In genomic region chr12:45122776-45123380, GRCh38 we compare ENCODE assay signal across 9 cellular contexts.
DNase-seq lines count a peak whose midpoint lies in the region; ATAC-seq and FAIRE-seq lines count a peak whose summit lies in the region.
"Had no signal": no experiment of that assay in that cellular context is flagged by ENCODE, and none has a peak within 500 bp of the region (broad histone marks: within the 10 kb centered on the region; RNA-seq: fewer than 3 reads in every experiment).

No MANE protein-coding gene starts in this region.

- DNase-seq in D341Med (ENCODE audit: low spot score) (peak; percentile 40), kidney tubule cell (ENCODE audit: low spot score) (peak; percentile 38), UCSD-AML1 (lab: John Stamatoyannopoulos, UW; ENCODE audit: unreplicated experiment) (no peak), NCI-H2029 treated with DMSO at 0.1 percent for 48 hours (lab: John Stamatoyannopoulos, UW) (no peak)
- peak; percentile 19 for DNase-seq in Jurkat, Clone E6-1 (ENCODE audit: low read depth, low spot score)
- DNase-seq in CD8-positive, alpha-beta memory T cell, result no peak

- no peaks in the 10 kb centered on the region for H3K9me3 ChIP-seq in CD8-positive, alpha-beta memory T cell (ENCODE audit: low read length)

- CTCF ChIA-PET in CD8-positive, alpha-beta memory T cell (lab: Charles Lee), result no interaction called here

- peaks cover 6 to 10% of the 10 kb centered on the region in 2 donors for H3K27me3 Mint-ChIP-seq in CD8-positive, alpha-beta memory T cell

- no peaks in the 10 kb centered on the region for H3K9me3 Mint-ChIP-seq in CD8-positive, alpha-beta memory T cell

- POLR2A ChIA-PET in CD8-positive, alpha-beta memory T cell (lab: Charles Lee), result no interaction called here

- no peaks in the 10 kb centered on the region for H3K36me3 Mint-ChIP-seq in CD8-positive, alpha-beta memory T cell

- no peaks in the 10 kb centered on the region for H3K36me3 ChIP-seq in CD8-positive, alpha-beta memory T cell (ENCODE audit: insufficient read depth, low read length)

- no peaks in the 10 kb centered on the region for H3K4me1 Mint-ChIP-seq in CD8-positive, alpha-beta memory T cell

- H3K4me3 Mint-ChIP-seq in CD8-positive, alpha-beta memory T cell, result no peak overlapping the region

- FAIRE-seq in TTC549 (lab: Jason Lieb, UNC), result peak; percentile 93

- H3K27me3 ChIP-seq in CD8-positive, alpha-beta memory T cell (ENCODE audit: insufficient read depth, low read length, poor library complexity, severe bottlenecking), result no peaks in the 10 kb centered on the region

- ATAC-seq in GM19324 (IDR thresholded peaks at IDR 0.05; ENCODE audit: low FRiP score, unreplicated experiment), result no peak

- H3K4me3 ChIP-seq in Jurkat, Clone E6-1 (ENCODE audit: low read length), result no peak overlapping the region
- H3K4me3 ChIP-seq in CD8-positive, alpha-beta memory T cell (ENCODE audit: low read length), result no peak overlapping the region

- no peaks in the 10 kb centered on the region for H3K4me1 ChIP-seq in CD8-positive, alpha-beta memory T cell (ENCODE audit: insufficient read depth, low read length)

- H3K27ac ChIP-seq in CD8-positive, alpha-beta memory T cell (ENCODE audit: low read depth, low read length), result no peak overlapping the region
- H3K27ac ChIP-seq: epithelial cell of prostate had no signal

- H3K27ac Mint-ChIP-seq in CD8-positive, alpha-beta memory T cell, result no peak overlapping the region

Comparison
In these comparisons a context has a peak if more than half of its experiments do, and no peak if none do; other contexts are left out.
1. DNase-seq: peak in D341Med (single experiment), Jurkat, Clone E6-1 (single experiment) and kidney tubule cell (single experiment); none in UCSD-AML1 (single experiment), NCI-H2029 treated with DMSO at 0.1 percent for 48 hours (single experiment) and CD8-positive, alpha-beta memory T cell (0 of 5).